Comparison of ENCODE assay signal across 16 cellular contexts in the genomic region with DNA sequence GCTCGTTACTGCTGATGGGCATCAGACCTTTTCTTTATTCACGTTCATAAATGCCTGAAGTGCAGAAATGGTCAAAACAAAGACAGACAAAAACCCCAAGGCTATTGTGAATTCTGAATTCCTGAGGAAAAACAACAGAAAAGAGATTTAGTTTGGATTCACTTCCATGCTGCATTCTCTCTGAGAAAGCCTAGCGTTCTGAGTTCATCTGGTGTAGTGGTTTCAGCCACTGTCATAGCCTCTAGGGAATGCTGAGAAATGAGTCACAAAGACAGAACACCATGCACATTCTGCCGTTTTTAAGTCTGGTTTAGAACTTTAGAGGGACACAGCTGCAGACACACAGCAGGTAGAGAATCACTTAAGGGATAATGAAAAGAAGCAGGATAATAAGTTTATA.
DNase-seq lines count a peak whose midpoint lies in the region; ATAC-seq and TF ChIP-seq lines count a peak whose summit lies in the region.
"Had no signal": no experiment of that assay in that cellular context is flagged by ENCODE, and none has a peak within 500 bp of the region (broad histone marks: within the 10 kb centered on the region; RNA-seq: fewer than 3 reads in every experiment).

No MANE protein-coding gene starts in this region.

- ATAC-seq in HG02938 (IDR thresholded peaks at IDR 0.05; ENCODE audit: unreplicated experiment), result no peak

- H3K27ac ChIP-seq in mammary epithelial cell (ENCODE audit: insufficient read depth, low read depth, low read length) (no peak overlapping the region), SK-N-SH (ENCODE audit: low read depth in 2 of 2, low read length in 1 of 2) (peak overlapping the region; percentile 10 to 75; a peak in 2 of 4 replicates)
- H3K27ac ChIP-seq: parathyroid adenoma, PC-9 had no signal

- no peak overlapping the region for H3K9ac ChIP-seq in mammary epithelial cell (ENCODE audit: insufficient read depth, low read length)
- H3K9ac ChIP-seq in SK-N-SH, result no peak overlapping the region; the same call in 1 of the 2 replicates
- H3K9ac ChIP-seq: parathyroid adenoma had no signal

- intact Hi-C loops in mammary epithelial cell (cut with micrococcal nuclease), result no loop called here
- intact Hi-C loops in MCF 10A (cut with micrococcal nuclease), result no loop called here
- intact Hi-C loops in Caco-2 (cut with micrococcal nuclease; ENCODE audit: unreplicated experiment), result loop anchor here (5.0 kb wide), 1 partner anchor 95 kb away; no protein-coding TSS in a partner anchor
- intact Hi-C loops in activated CD4-positive, alpha-beta T cell treated with anti-CD3 and anti-CD28 coated beads, Interleukin-2, amount 10 ng/mL, durations not matched to agents 24 days and 14 days (cut with micrococcal nuclease), result no loop called here

- H3K27me3 ChIP-seq in mammary epithelial cell (ENCODE audit: insufficient read depth, low read length), result no peaks in the 10 kb centered on the region
- H3K27me3 ChIP-seq in SK-N-SH (ENCODE audit: insufficient read depth), result no peaks in the 10 kb centered on the region
- H3K27me3 ChIP-seq in Caco-2 (replicated peaks; ENCODE audit: control insufficient read depth, insufficient read depth, low read length), result no peaks in the 10 kb centered on the region

- H3K4me2 ChIP-seq in mammary epithelial cell (ENCODE audit: insufficient read depth, low read depth, low read length) (peak overlapping the region; percentile 70), SK-N-SH (peak overlapping the region; percentile 16; the same call in 1 of the 2 replicates)
- H3K4me2 ChIP-seq: PC-9 had no signal

- no peaks in the 10 kb centered on the region for H3K4me1 Mint-ChIP-seq in MCF 10A (ENCODE audit: insufficient read depth, unreplicated experiment)
- no peaks in the 10 kb centered on the region for H3K4me1 Mint-ChIP-seq in Caco-2 (ENCODE audit: low read depth, unreplicated experiment)
- H3K4me1 Mint-ChIP-seq in activated CD4-positive, alpha-beta T cell treated with anti-CD3 and anti-CD28 coated beads, Interleukin-2, amount 10 ng/mL, durations not matched to agents 24 days and 14 days, result no peaks in the 10 kb centered on the region

- H3K36me3 Mint-ChIP-seq in MCF 10A (ENCODE audit: insufficient read depth, unreplicated experiment), result no peaks in the 10 kb centered on the region
- H3K36me3 Mint-ChIP-seq in Caco-2 (ENCODE audit: insufficient read depth, unreplicated experiment), result no peaks in the 10 kb centered on the region
- H3K36me3 Mint-ChIP-seq in activated CD4-positive, alpha-beta T cell treated with anti-CD3 and anti-CD28 coated beads, Interleukin-2, amount 10 ng/mL, durations not matched to agents 24 days and 14 days (ENCODE audit: low read depth), result no peaks in the 10 kb centered on the region

- TF ChIP-seq CTCF in mammary epithelial cell (conservative IDR thresholded peaks at IDR 0.05 in 1 of 2, IDR thresholded peaks at IDR 0.05 in 1 of 2; ENCODE audit: extremely low read depth in 1 of 2, insufficient read depth in 1 of 2, low read depth in 1 of 2, low read length in 2 of 2) (no peak), MCF 10A (IDR thresholded peaks at IDR 0.05; ENCODE audit: unreplicated experiment) (no peak), SK-N-SH (IDR thresholded peaks at IDR 0.05) (no peak), Caco-2 (IDR thresholded peaks at IDR 0.05; ENCODE audit: insufficient read depth in 1 of 2, low read depth in 1 of 2, low read length in 1 of 2, severe bottlenecking in 1 of 2, unreplicated experiment in 1 of 2) (no peak)

- dilution Hi-C loops in mammary epithelial cell (cut with HindIII; ENCODE audit: low sequenced_read_pairs), result no loop called here

- H3F3A ChIP-seq in SK-N-SH (replicated peaks; ENCODE audit: insufficient read depth), result no peaks in the 10 kb centered on the region

- H3K9me3 Mint-ChIP-seq in MCF 10A (ENCODE audit: unreplicated experiment) (no peaks in the 10 kb centered on the region), Caco-2 (ENCODE audit: unreplicated experiment) (no peaks in the 10 kb centered on the region)
- no peaks in the 10 kb centered on the region for H3K9me3 Mint-ChIP-seq in activated CD4-positive, alpha-beta T cell treated with anti-CD3 and anti-CD28 coated beads, Interleukin-2, amount 10 ng/mL, durations not matched to agents 24 days and 14 days
- H3K9me3 Mint-ChIP-seq: type B pancreatic cell had no signal

- no peak; the same call in 1 of the 2 replicates for TF ChIP-seq RAD21 in SK-N-SH (IDR thresholded peaks at IDR 0.05; ENCODE audit: low read length)

- peak in 1 of 2 experiments; percentile 21; a peak in 1 of 4 replicates for TF ChIP-seq EP300 in SK-N-SH (IDR thresholded peaks at IDR 0.05; ENCODE audit: borderline replicate concordance in 1 of 2, low read depth in 1 of 2, low read length in 1 of 2)

- CTCF ChIA-PET in mammary epithelial cell (lab: Charles Lee; ENCODE audit: low non-redundant PET) (interaction anchor here (0.5 to 0.6 kb wide), 2 partner anchors 113 to 955 kb away, joined by 3 to 5 read pairs; no protein-coding TSS in a partner anchor), MCF 10A (lab: Yijun Ruan, JAX) (no interaction called here), SK-N-SH (lab: Yijun Ruan, JAX) (interaction anchor here (1.2 to 2.6 kb wide), 4 partner anchors 13 to 567 kb away, joined by 3 to 7 read pairs (median 5); no protein-coding TSS in a partner anchor), Caco-2 (lab: Charles Lee) (no interaction called here)

- H3K79me2 ChIP-seq in mammary epithelial cell (ENCODE audit: insufficient read depth, low read length), result no peaks in the 10 kb centered on the region
- no peaks in the 10 kb centered on the region for H3K79me2 ChIP-seq in SK-N-SH (ENCODE audit: insufficient read depth)
- H3K79me2 ChIP-seq: parathyroid adenoma had no signal

- 3% methylated on average over 4 of the region's 4 CpGs for WGBS in mammary epithelial cell (ENCODE audit: low coverage, missing lambda C conversion rate)
- whole genome bisulfite sequencing in SK-N-SH (ENCODE audit: low lambda C conversion rate), result 28% methylated on average over 4 of the region's 4 CpGs

- POLR2A ChIA-PET in MCF 10A (lab: Yijun Ruan, JAX), result no interaction called here
- POLR2A ChIA-PET in SK-N-SH (lab: Yijun Ruan, JAX), result no interaction called here
- POLR2A ChIA-PET in Caco-2 (lab: Charles Lee), result no interaction called here

- H3K9me3 ChIP-seq in mammary epithelial cell (replicated peaks; ENCODE audit: insufficient read depth, low read length) (no peaks in the 10 kb centered on the region), SK-N-SH (no peaks in the 10 kb centered on the region), Caco-2 (no peaks in the 10 kb centered on the region)

- in situ Hi-C loops in mammary epithelial cell (cut with MboI; ENCODE audit: low sequenced_read_pairs in 2 of 2), result no loop called here

- DNase-seq in mammary epithelial cell (peak; percentile 60), MCF 10A (ENCODE audit: unreplicated experiment) (no peak), SK-N-SH (no peak), foreskin melanocyte (peak; percentile 50), smooth muscle cell of the brain vasculature (ENCODE audit: low read depth, low spot score) (peak; percentile 2), Caco-2 (no peak)
- no peak for DNase-seq in activated CD4-positive, alpha-beta T cell treated with anti-CD3 and anti-CD28 coated beads, Interleukin-2, amount 10 ng/mL, durations not matched to agents 24 days and 14 days
- DNase-seq: activated CD4-positive, alpha-beta T cell treated with anti-CD3 and anti-CD28 coated beads, Interleukin-2, amount 50 U/mL, for 4 hours; Calu3; NCI-H2081 treated with DMSO at 0.1 percent for 48 hours; PC-9; T-helper 2 cell had no signal

- H3K4me3 ChIP-seq in mammary epithelial cell (replicated peaks in 1 of 3; ENCODE audit: insufficient read depth in 1 of 3, low read depth in 2 of 3, low read length in 3 of 3), result no peak overlapping the region
- no peak overlapping the region for H3K4me3 ChIP-seq in SK-N-SH (ENCODE audit: low read depth in 2 of 2, low read length in 1 of 2)
- H3K4me3 ChIP-seq in Caco-2 (ENCODE audit: low read depth, low read length), result no peak overlapping the region
- H3K4me3 ChIP-seq: PC-9 had no signal

- no peak overlapping the region for H3K4me3 Mint-ChIP-seq in MCF 10A (ENCODE audit: unreplicated experiment)
- no peak overlapping the region for H3K4me3 Mint-ChIP-seq in Caco-2 (ENCODE audit: unreplicated experiment)
- no peak overlapping the region for H3K4me3 Mint-ChIP-seq in activated CD4-positive, alpha-beta T cell treated with anti-CD3 and anti-CD28 coated beads, Interleukin-2, amount 10 ng/mL, durations not matched to agents 24 days and 14 days
- H3K4me3 Mint-ChIP-seq: type B pancreatic cell had no signal

- no peak overlapping the region for H3K27ac Mint-ChIP-seq in MCF 10A (ENCODE audit: low read depth, unreplicated experiment)
- no peak overlapping the region for H3K27ac Mint-ChIP-seq in Caco-2 (ENCODE audit: unreplicated experiment)
- no peak overlapping the region for H3K27ac Mint-ChIP-seq in activated CD4-positive, alpha-beta T cell treated with anti-CD3 and anti-CD28 coated beads, Interleukin-2, amount 10 ng/mL, durations not matched to agents 24 days and 14 days
- H3K27ac Mint-ChIP-seq: activated T-helper 2 cell treated with anti-CD3 and anti-CD28 coated beads, Interferon-gamma antibody, Interleukin-2, Interleukin-4, amounts not matched to agents 10 μg/mL and 5 μg/mL and 100 μg/mL, durations not matched to agents 14 hours and 24 hours and 36 hours; type B pancreatic cell had no signal

- peak overlapping the region; percentile 70 for H2AFZ ChIP-seq in mammary epithelial cell (ENCODE audit: low read depth, low read length)
- 0 out of 2 replicates have a peak overlapping the region, but pooled peaks have one; percentile 27 for H2AFZ ChIP-seq in SK-N-SH (ENCODE audit: low read depth)
- H2AFZ ChIP-seq: parathyroid adenoma, PC-9 had no signal

- H3K27me3 Mint-ChIP-seq in MCF 10A (ENCODE audit: insufficient read depth, unreplicated experiment), result peaks cover 70% of the 10 kb centered on the region
- no peaks in the 10 kb centered on the region for H3K27me3 Mint-ChIP-seq in Caco-2 (ENCODE audit: insufficient read depth, unreplicated experiment)
- no peaks in the 10 kb centered on the region for H3K27me3 Mint-ChIP-seq in activated CD4-positive, alpha-beta T cell treated with anti-CD3 and anti-CD28 coated beads, Interleukin-2, amount 10 ng/mL, durations not matched to agents 24 days and 14 days
- H3K27me3 Mint-ChIP-seq: type B pancreatic cell had no signal

- no peaks in the 10 kb centered on the region for H3K36me3 ChIP-seq in mammary epithelial cell (ENCODE audit: insufficient read depth, low read length)
- H3K36me3 ChIP-seq in SK-N-SH (replicated peaks in 1 of 2; ENCODE audit: control insufficient read depth in 1 of 2, insufficient read depth in 2 of 2, low read length in 1 of 2), result no peaks in the 10 kb centered on the region
- H3K36me3 ChIP-seq in Caco-2 (ENCODE audit: control insufficient read depth, insufficient read depth, low read length), result no peaks in the 10 kb centered on the region

- H3K4me1 ChIP-seq in mammary epithelial cell (ENCODE audit: insufficient read depth, low read length), result peaks cover 41% of the 10 kb centered on the region
- peaks cover 10 to 15% of the 10 kb centered on the region in 2 experiments; a peak in 3 of 4 replicates for H3K4me1 ChIP-seq in SK-N-SH (ENCODE audit: control insufficient read depth in 1 of 2, insufficient read depth in 2 of 2, low read depth in 1 of 2, low read length in 1 of 2)
- no peaks in the 10 kb centered on the region for H3K4me1 ChIP-seq in Caco-2
- H3K4me1 ChIP-seq: parathyroid adenoma had no signal

- BruUV-seq in mammary epithelial cell (replicated peaks; lab: Mats Ljungman, UMichigan), result no TSS peak
- no TSS peak for BruUV-seq in MCF 10A (replicated peaks; lab: Mats Ljungman, UMichigan)
- no TSS peak for BruUV-seq in Caco-2 (replicated peaks; lab: Mats Ljungman, UMichigan)

- H3K9me2 ChIP-seq in SK-N-SH, result no peaks in the 10 kb centered on the region

- no peaks in the 10 kb centered on the region for H4K20me1 ChIP-seq in mammary epithelial cell (ENCODE audit: insufficient read depth, low read length)
- no peaks in the 10 kb centered on the region for H4K20me1 ChIP-seq in SK-N-SH (ENCODE audit: insufficient read depth)

Comparison
In these comparisons a context has a peak if more than half of its experiments do, and no peak if none do; other contexts are left out.
1. DNase-seq: peak in mammary epithelial cell (single experiment), foreskin melanocyte (single experiment) and smooth muscle cell of the brain vasculature (single experiment); none in MCF 10A (single experiment), SK-N-SH (single experiment), Caco-2 (0 of 2) and activated CD4-positive, alpha-beta T cell treated with anti-CD3 and anti-CD28 coated beads, Interleukin-2, amount 10 ng/mL, durations not matched to agents 24 days and 14 days (single experiment).
2. CTCF ChIA-PET loops: an anchor here in mammary epithelial cell (0.5 to 0.6 kb wide) and SK-N-SH (1.2 to 2.6 kb wide); none called in MCF 10A and Caco-2.